Comparison of ENCODE assay signal across 23 cellular contexts in the genomic region with DNA sequence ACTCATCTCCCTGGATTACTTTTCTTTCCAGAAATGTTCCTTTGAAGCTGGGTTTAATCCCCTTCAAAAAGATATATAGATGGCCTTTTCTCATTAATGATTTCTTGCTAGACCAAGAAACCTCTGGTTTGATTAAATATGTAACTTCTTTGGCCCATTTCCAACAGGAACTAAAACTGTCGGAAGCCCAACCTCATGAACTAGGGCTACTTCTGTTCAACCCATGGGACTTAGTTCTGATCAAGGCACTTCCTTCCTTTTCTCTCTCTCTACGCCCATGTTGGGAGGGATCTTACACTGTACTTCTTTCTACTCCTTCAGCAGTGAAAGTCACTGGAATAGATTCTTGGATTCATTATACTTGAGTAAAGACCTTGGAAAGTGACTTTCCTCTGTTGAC.
DNase-seq lines count a peak whose midpoint lies in the region; ATAC-seq and TF ChIP-seq lines count a peak whose summit lies in the region.
"Had no signal": no experiment of that assay in that cellular context is flagged by ENCODE, and none has a peak within 500 bp of the region (broad histone marks: within the 10 kb centered on the region; RNA-seq: fewer than 3 reads in every experiment).

No MANE protein-coding gene starts in this region.

- DNase-seq in MV-4-11 (lab: John Stamatoyannopoulos, UW): peak; percentile 91
- peak; percentile 5 for DNase-seq in naive B cell
- DNase-seq in Right ventricle myocardium inferior (ENCODE audit: missing footprints): no peak
- DNase-seq in NCI-H1694 (lab: John Stamatoyannopoulos, UW): no peak
- DNase-seq in tibial artery: no peak
- DNase-seq in right cardiac atrium: no peak
- DNase-seq: activated naive CD4-positive, alpha-beta T cell; body of pancreas; dorsolateral prefrontal cortex; H9; hippocampal formation; left lung; natural killer cell; NCI-H1436; PC-9; stimulated activated CD4-positive, alpha-beta T cell treated with anti-CD3 and anti-CD28 coated beads, Interleukin-1b, Interleukin-23, amount 100 ng/mL, for 48 hours; SW 1271; transverse colon had no signal

- peaks cover 0 to 4% of the 10 kb centered on the region in 2 donors for H3K36me3 Mint-ChIP-seq in naive B cell
- H3K36me3 Mint-ChIP-seq: IgD-negative memory B cell, natural killer cell had no signal

- ATAC-seq in GM19452 (IDR thresholded peaks at IDR 0.05; ENCODE audit: unreplicated experiment): peak; percentile 78
- ATAC-seq in HG03108 (IDR thresholded peaks at IDR 0.05; ENCODE audit: unreplicated experiment): peak; percentile 78
- ATAC-seq in naive B cell (ENCODE audit: low read depth in 2 of 2): peak; percentile 70 to 87
- no peak for ATAC-seq in Right ventricle myocardium inferior
- no peak for ATAC-seq in right cardiac atrium
- ATAC-seq: body of pancreas, left lung, natural killer cell had no signal

- H3K9me3 Mint-ChIP-seq in naive B cell: peaks cover under 1 to 14% (median 9%) of the 10 kb centered on the region in 7 donors
- H3K9me3 Mint-ChIP-seq: natural killer cell had no signal

- no peak for TF ChIP-seq CTCF in tibial artery (IDR thresholded peaks at IDR 0.05)

- intact Hi-C loops in Right ventricle myocardium inferior (cut with DNase I) (no loop called here), tibial artery (cut with DNase I; ENCODE audit: low total_unique reads) (no loop called here), right cardiac atrium (cut with DNase I) (no loop called here)

- H3K4me3 Mint-ChIP-seq in naive B cell: peak overlapping the region in 1 of 8 donors; percentile 3
- H3K4me3 Mint-ChIP-seq: H9, IgD-negative memory B cell, natural killer cell had no signal

- no peak overlapping the region for H3K27ac Mint-ChIP-seq in naive B cell
- H3K27ac Mint-ChIP-seq: H9, IgD-negative memory B cell, natural killer cell had no signal

- H3K27me3 ChIP-seq in tibial artery (no peaks in the 10 kb centered on the region), right cardiac atrium (ENCODE audit: control insufficient read depth, insufficient read depth) (no peaks in the 10 kb centered on the region)
- H3K27me3 ChIP-seq: body of pancreas, left lung, right atrium auricular region, transverse colon had no signal

- H3K36me3 ChIP-seq in tibial artery: no peaks in the 10 kb centered on the region
- H3K36me3 ChIP-seq: left lung, right atrium auricular region, transverse colon had no signal

- peaks cover 0 to 9% (median 0%) of the 10 kb centered on the region in 3 donors for H3K9me3 ChIP-seq in tibial artery
- H3K9me3 ChIP-seq in right cardiac atrium (ENCODE audit: control insufficient read depth, low read length): peaks cover 2% of the 10 kb centered on the region
- H3K9me3 ChIP-seq: right atrium auricular region had no signal

- 36% methylated on average over 2 of the region's 2 CpGs for WGBS in right cardiac atrium

- H3K27ac ChIP-seq in tibial artery (no peak overlapping the region), right cardiac atrium (ENCODE audit: low read length) (no peak overlapping the region)
- H3K27ac ChIP-seq: body of pancreas, C4-2B, dorsolateral prefrontal cortex, left lung, PC-9, right atrium auricular region, transverse colon had no signal

- H3K4me1 ChIP-seq in tibial artery (no peaks in the 10 kb centered on the region), right cardiac atrium (ENCODE audit: control insufficient read depth, insufficient read depth, low read length) (no peaks in the 10 kb centered on the region)
- H3K4me1 ChIP-seq: body of pancreas, left lung, right atrium auricular region, transverse colon had no signal

- peaks cover 0 to 12% (median 3%) of the 10 kb centered on the region in 3 donors for H3K27me3 Mint-ChIP-seq in naive B cell

- H3K4me3 ChIP-seq in tibial artery (no peak overlapping the region), right cardiac atrium (ENCODE audit: low read length) (no peak overlapping the region)
- H3K4me3 ChIP-seq: body of pancreas, dorsolateral prefrontal cortex, left lung, PC-9, right atrium auricular region, transverse colon had no signal

- H3K4me1 Mint-ChIP-seq in naive B cell: peaks cover 9 to 16% (median 15%) of the 10 kb centered on the region in 3 donors
- H3K4me1 Mint-ChIP-seq: natural killer cell had no signal

Comparison
In these comparisons a context has a peak if more than half of its experiments do, and no peak if none do; other contexts are left out.
1. ATAC-seq: peak in GM19452 (single experiment), HG03108 (single experiment) and naive B cell (2 of 2); none in Right ventricle myocardium inferior (single experiment) and right cardiac atrium (0 of 2).
2. DNase-seq: peak in MV-4-11 (single experiment) and naive B cell (single experiment); none in Right ventricle myocardium inferior (single experiment), NCI-H1694 (single experiment), tibial artery (0 of 2) and right cardiac atrium (0 of 3).